Comparison of ENCODE assay signal across 8 cellular contexts in the genomic region with DNA sequence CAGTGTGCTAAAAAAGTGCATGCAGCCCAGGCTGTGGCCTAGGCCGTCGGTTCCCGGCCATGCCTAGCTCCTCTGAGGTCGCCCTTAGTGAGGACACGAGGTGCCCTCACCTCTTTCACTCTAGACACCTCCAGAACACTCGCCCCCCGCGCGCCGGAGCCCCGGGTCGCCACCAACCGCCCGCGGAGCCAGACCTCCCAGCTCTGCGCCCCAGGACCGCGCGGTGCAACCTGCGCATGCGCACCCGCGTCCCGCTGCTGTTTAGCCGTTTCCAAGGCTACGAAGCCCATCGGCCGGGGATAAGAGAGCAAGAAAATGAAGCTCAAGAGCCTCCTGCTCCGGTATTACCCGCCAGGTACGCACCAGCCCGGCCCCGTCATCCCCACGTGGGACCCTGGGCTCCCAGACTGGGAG. TPM values are rescaled to one million over a fixed set of nuclear protein-coding genes. Genes with fewer than 3 reads are reported as not detected.
DNase-seq lines count a peak whose midpoint lies in the region; ATAC-seq, FAIRE-seq and TF ChIP-seq lines count a peak whose summit lies in the region.

A gene with protein sequence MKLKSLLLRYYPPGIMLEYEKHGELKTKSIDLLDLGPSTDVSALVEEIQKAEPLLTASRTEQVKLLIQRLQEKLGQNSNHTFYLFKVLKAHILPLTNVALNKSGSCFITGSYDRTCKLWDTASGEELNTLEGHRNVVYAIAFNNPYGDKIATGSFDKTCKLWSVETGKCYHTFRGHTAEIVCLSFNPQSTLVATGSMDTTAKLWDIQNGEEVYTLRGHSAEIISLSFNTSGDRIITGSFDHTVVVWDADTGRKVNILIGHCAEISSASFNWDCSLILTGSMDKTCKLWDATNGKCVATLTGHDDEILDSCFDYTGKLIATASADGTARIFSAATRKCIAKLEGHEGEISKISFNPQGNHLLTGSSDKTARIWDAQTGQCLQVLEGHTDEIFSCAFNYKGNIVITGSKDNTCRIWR (plus strand): TSS at position 257 of the 414 bp plus-strand sequence. CDS start 59 bp downstream, at position 316.

- H3K4me1 Mint-ChIP-seq in neural crest cell: no peaks in the 10 kb centered on the region

- no peaks in the 10 kb centered on the region for H3K36me3 Mint-ChIP-seq in neural crest cell (ENCODE audit: low read depth)

- peaks cover 3% of the 10 kb centered on the region for H3K9me3 Mint-ChIP-seq in neural crest cell

- intact Hi-C loops in transverse colon (cut with DNase I; ENCODE audit: low total_unique reads): no loop called here

- TF ChIP-seq CTCF in fibroblast of pulmonary artery (IDR thresholded peaks at IDR 0.05; ENCODE audit: low read length, missing control alignments): no peak
- no peak for TF ChIP-seq CTCF in neural crest cell (conservative IDR thresholded peaks at IDR 0.05)
- TF ChIP-seq CTCF in transverse colon (IDR thresholded peaks at IDR 0.05): no peak

- H3K27ac Mint-ChIP-seq in neural crest cell (ENCODE audit: unreplicated experiment): no peak within 1 kb of the TSS

- 13% methylated on average over 33 of the region's 34 CpGs; no CpG with 5 or more reads in 1 of the 2 donors for WGBS in transverse colon (ENCODE audit: low coverage in 1 of 2), 2 donors

- peaks cover 9% of the 10 kb centered on the region for H3K27me3 ChIP-seq in transverse colon

- H3K4me3 ChIP-seq in fibroblast of pulmonary artery (replicated peaks; ENCODE audit: low read depth, low read length) (peak within 1 kb of the TSS; percentile 55), transverse colon (peak within 1 kb of the TSS in 3 of 4 donors; percentile 14 to 45 (median 20))

- no peak for FAIRE-seq in HTR-8/SVneo (lab: Jason Lieb, UNC)

- ATAC-seq in GM19035 (IDR thresholded peaks at IDR 0.05; ENCODE audit: unreplicated experiment): peak; percentile 86

- H3K27ac ChIP-seq in transverse colon: no peak within 1 kb of the TSS

- no peaks in the 10 kb centered on the region for H3K9me3 ChIP-seq in transverse colon

- H3K4me3 Mint-ChIP-seq in neural crest cell: peak within 1 kb of the TSS; percentile 56

- TF ChIP-seq EP300 in transverse colon (IDR thresholded peaks at IDR 0.05; ENCODE audit: low read depth): no peak

- H3K36me3 ChIP-seq in transverse colon: no peaks in the 10 kb centered on the region

- DNase-seq in NCI-H1930 (lab: John Stamatoyannopoulos, UW): peak; percentile 46 to 59
- peak; percentile 56 to 66 for DNase-seq in activated T-cell treated with anti-CD3 and anti-CD28 coated beads, Interleukin-2, amount 50 U/mL, for 48 hours
- peak; percentile 84 for DNase-seq in fibroblast of pulmonary artery (ENCODE audit: low read depth)
- peak; percentile 73 for DNase-seq in neural crest cell (ENCODE audit: low read depth, low spot score)
- peak; percentile 58 for DNase-seq in transverse colon
- no peak for DNase-seq in HTR-8/SVneo (ENCODE audit: insufficient read length, low spot score)
- no peak for DNase-seq in amniotic stem cell (lab: John Stamatoyannopoulos, UW)

- in situ Hi-C loops in transverse colon (cut with MboI; ENCODE audit: low pct_ligation_motif_present in 1 of 4, low pct_unique_long_range_greater_than_20kb in 1 of 4, low sequenced_read_pairs in 3 of 4): loop anchor here in 1 of 4 donors (25.0 kb wide), 1 partner anchor 209 kb away; a partner anchor contains a TSS

- peaks cover 33% of the 10 kb centered on the region for H3K27me3 Mint-ChIP-seq in neural crest cell (ENCODE audit: low read depth)

- H3K4me1 ChIP-seq in transverse colon: peaks cover 0 to 7% (median 0%) of the 10 kb centered on the region in 4 donors

- TF ChIP-seq POLR2A in transverse colon (IDR thresholded peaks at IDR 0.05): no peak

RNA-seq across cellular contexts. Expression of the gene that starts here (rescaled TPM):
- not detected in 2 replicates for total RNA-seq in neural crest cell
- total RNA-seq in transverse colon: not detected

Comparison
In these comparisons a context has a peak if more than half of its experiments do, and no peak if none do; other contexts are left out.
1. Peak in DNase-seq in neural crest cell; RNA of the gene not detected or under 1 TPM.
2. Peak in DNase-seq and H3K4me3 ChIP-seq in transverse colon; RNA of the gene not detected or under 1 TPM.
3. DNase-seq: peak in NCI-H1930 (2 of 2), activated T-cell treated with anti-CD3 and anti-CD28 coated beads, Interleukin-2, amount 50 U/mL, for 48 hours (2 of 2) and fibroblast of pulmonary artery (single experiment); none in HTR-8/SVneo (single experiment) and amniotic stem cell (single experiment).